ENCODE assay signal across 9 cellular contexts in genomic region chr19:2763687-2764086, GRCh38. TPM values are rescaled to one million over a fixed set of nuclear protein-coding genes. Genes with fewer than 3 reads are reported as not detected.
"Had no signal": no experiment of that assay in that cellular context is flagged by ENCODE, and none has a peak within 500 bp of the region (broad histone marks: within the 10 kb centered on the region; RNA-seq: fewer than 3 reads in every experiment).

No MANE protein-coding gene starts in this region.

- H2AFZ ChIP-seq: GM23338 had no signal

- FAIRE-seq: H1, H54, HTR-8/SVneo had no signal

- ATAC-seq: GM23338 had no signal

- H3K4me2 ChIP-seq: GM23338 had no signal

- DNase-seq: H9, HCEC 1CT, HFFc6, KG1 had no signal

- H3K4me3 ChIP-seq: GM23338 had no signal

RNA-seq across cellular contexts. Expression of gene DIRAS1, which starts 42.5 kb away (rescaled TPM):
- total RNA-seq: HT-29 had no signal
